2 cellular contexts compared by ENCODE assay signal in the genomic region with DNA sequence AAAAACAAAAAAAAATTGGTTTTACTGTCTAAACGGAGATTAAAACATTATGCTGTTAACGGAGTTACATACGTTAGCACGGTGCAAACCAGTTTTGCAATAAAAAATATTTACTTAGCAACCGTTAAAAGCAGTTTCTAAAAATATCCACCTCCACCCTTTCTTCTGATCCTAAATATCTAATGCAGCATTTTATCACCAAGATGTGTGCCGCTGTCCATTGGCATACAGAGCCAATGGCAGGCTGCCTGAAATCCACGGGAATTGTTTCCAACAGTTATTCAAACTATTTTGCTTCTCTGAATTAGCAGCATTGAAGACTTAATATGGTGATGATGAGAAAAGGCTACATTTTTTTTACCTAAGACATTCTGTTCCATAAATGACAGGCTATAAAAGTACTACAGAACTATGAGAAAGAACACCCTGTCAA.
TF ChIP-seq lines count a peak whose summit lies in the region.

No MANE protein-coding gene starts in this region.

TF ChIP-seq in HCT116, 20 proteins besides CTCF, POLR2A, EP300 and RAD21:
- TF ChIP-seq, protein P1, sequence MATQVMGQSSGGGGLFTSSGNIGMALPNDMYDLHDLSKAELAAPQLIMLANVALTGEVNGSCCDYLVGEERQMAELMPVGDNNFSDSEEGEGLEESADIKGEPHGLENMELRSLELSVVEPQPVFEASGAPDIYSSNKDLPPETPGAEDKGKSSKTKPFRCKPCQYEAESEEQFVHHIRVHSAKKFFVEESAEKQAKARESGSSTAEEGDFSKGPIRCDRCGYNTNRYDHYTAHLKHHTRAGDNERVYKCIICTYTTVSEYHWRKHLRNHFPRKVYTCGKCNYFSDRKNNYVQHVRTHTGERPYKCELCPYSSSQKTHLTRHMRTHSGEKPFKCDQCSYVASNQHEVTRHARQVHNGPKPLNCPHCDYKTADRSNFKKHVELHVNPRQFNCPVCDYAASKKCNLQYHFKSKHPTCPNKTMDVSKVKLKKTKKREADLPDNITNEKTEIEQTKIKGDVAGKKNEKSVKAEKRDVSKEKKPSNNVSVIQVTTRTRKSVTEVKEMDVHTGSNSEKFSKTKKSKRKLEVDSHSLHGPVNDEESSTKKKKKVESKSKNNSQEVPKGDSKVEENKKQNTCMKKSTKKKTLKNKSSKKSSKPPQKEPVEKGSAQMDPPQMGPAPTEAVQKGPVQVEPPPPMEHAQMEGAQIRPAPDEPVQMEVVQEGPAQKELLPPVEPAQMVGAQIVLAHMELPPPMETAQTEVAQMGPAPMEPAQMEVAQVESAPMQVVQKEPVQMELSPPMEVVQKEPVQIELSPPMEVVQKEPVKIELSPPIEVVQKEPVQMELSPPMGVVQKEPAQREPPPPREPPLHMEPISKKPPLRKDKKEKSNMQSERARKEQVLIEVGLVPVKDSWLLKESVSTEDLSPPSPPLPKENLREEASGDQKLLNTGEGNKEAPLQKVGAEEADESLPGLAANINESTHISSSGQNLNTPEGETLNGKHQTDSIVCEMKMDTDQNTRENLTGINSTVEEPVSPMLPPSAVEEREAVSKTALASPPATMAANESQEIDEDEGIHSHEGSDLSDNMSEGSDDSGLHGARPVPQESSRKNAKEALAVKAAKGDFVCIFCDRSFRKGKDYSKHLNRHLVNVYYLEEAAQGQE (IDR thresholded peaks at IDR 0.05; ENCODE audit: low read depth): no peak
- TF ChIP-seq, protein P2, sequence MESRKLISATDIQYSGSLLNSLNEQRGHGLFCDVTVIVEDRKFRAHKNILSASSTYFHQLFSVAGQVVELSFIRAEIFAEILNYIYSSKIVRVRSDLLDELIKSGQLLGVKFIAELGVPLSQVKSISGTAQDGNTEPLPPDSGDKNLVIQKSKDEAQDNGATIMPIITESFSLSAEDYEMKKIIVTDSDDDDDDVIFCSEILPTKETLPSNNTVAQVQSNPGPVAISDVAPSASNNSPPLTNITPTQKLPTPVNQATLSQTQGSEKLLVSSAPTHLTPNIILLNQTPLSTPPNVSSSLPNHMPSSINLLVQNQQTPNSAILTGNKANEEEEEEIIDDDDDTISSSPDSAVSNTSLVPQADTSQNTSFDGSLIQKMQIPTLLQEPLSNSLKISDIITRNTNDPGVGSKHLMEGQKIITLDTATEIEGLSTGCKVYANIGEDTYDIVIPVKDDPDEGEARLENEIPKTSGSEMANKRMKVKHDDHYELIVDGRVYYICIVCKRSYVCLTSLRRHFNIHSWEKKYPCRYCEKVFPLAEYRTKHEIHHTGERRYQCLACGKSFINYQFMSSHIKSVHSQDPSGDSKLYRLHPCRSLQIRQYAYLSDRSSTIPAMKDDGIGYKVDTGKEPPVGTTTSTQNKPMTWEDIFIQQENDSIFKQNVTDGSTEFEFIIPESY (IDR thresholded peaks at IDR 0.05; ENCODE audit: extremely low read depth, insufficient replicate concordance, low read length): no peak
- TF ChIP-seq YY1 (IDR thresholded peaks at IDR 0.05; ENCODE audit: extremely low read depth, insufficient replicate concordance, low read depth, low read length) (no peak), ZFX (IDR thresholded peaks at IDR 0.05) (no peak), EZH2phosphoT487 (IDR thresholded peaks at IDR 0.05; ENCODE audit: borderline replicate concordance) (no peak), SIN3A (IDR thresholded peaks at IDR 0.05; ENCODE audit: low read depth) (no peak), ELF1 (IDR thresholded peaks at IDR 0.05; ENCODE audit: borderline replicate concordance, low read depth) (no peak), JUND (IDR thresholded peaks at IDR 0.05) (no peak), ZNF274 (IDR thresholded peaks at IDR 0.05; ENCODE audit: low read depth, low read length) (no peak), CBX3 (IDR thresholded peaks at IDR 0.05; ENCODE audit: low read depth) (no peak), POLR2AphosphoS5 (IDR thresholded peaks at IDR 0.05; ENCODE audit: low read depth, low read length) (no peak; the same call in 1 of the 2 replicates)

TF ChIP-seq in SK-N-SH, 30 proteins besides CTCF, POLR2A, EP300 and RAD21 (continued from another document):
- TF ChIP-seq, protein P1 (IDR thresholded peaks at IDR 0.05; ENCODE audit: low read depth, low read length): peak; percentile 46; the same call in 1 of the 2 replicates
